In the genomic region with DNA sequence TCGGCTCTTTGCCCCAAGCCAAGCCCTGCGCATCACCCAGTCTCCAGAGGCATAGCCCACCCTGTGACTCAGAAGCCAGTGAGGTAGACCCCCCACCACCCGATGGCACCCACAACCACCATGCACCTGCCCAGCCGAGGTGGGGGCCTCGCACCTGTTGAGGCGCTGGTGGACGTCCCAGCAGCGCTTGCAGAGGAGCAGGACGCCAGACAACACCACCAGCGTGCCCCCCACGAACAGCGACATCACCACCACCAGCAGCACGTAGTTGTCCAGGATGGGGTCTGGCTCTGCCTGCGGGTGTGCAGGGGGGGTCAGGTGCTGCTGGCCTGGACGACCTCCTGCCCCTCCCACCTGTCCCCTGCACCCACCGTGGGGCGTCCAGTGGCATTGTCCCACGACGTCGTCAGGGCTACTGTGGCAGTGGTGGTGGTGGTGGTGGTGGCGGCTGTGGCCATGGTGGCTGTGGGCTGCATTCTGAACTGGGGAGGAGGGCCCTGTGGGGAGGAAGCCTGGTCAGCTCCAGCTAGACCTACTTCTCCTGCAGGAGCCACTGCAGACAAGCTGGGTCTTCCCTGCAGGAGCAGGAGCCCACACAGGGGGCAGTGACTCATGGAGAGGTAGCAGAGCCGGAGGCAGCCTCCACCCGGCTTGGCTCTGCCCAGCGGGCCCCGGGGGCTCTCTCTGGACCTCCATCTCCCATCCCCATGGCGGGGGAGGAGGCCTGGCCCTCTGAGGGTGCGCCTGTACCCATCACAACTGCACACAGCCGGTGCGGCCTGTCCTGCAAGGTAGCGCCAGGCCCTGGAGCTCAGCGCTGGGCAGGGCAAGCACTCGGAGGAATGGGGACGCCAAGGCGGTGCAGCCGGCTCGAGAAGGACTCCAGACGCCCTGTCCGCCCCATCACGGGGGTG, we compare ENCODE assay signal across 10 cellular contexts. TPM values are rescaled to one million over a fixed set of nuclear protein-coding genes. Genes with fewer than 3 reads are reported as not detected.
DNase-seq lines count a peak whose midpoint lies in the region; ATAC-seq and TF ChIP-seq lines count a peak whose summit lies in the region.
"Had no signal": no experiment of that assay in that cellular context is flagged by ENCODE, and none has a peak within 500 bp of the region (broad histone marks: within the 10 kb centered on the region; RNA-seq: fewer than 3 reads in every experiment).

No MANE protein-coding gene starts in this region.

- TF ChIP-seq EP300 in ovary (IDR thresholded peaks at IDR 0.05) = no peak

- intact Hi-C loops in ovary (cut with DNase I) = loop anchor here in 1 of 4 donors (10.0 kb wide), 1 partner anchor 311 kb away; the partner anchor contains the start of gene ARID3A

- peaks cover 4% of the 10 kb centered on the region; the same call in 1 of the 2 replicates for H3K27me3 ChIP-seq in SJCRH30
- H3K27me3 ChIP-seq in neuronal stem cell (ENCODE audit: control insufficient read depth in 3 of 3, insufficient read depth in 3 of 3, low read depth in 1 of 3, low read length in 3 of 3) = no peaks in the 10 kb centered on the region
- peaks cover 4% of the 10 kb centered on the region for H3K27me3 ChIP-seq in ovary

- peak overlapping the region; percentile 100 for H4K8ac ChIP-seq in neuronal stem cell (ENCODE audit: low read depth, low read length)

- peak overlapping the region; percentile 93 for H2BK5ac ChIP-seq in neuronal stem cell (ENCODE audit: low read length)

- peak overlapping the region; percentile 69 for H3K4me2 ChIP-seq in neuronal stem cell (ENCODE audit: insufficient read depth, low read length, poor library complexity, severe bottlenecking)

- H3K9me3 ChIP-seq in ES-I3 (ENCODE audit: control insufficient read depth, insufficient read depth, low read length) (no peaks in the 10 kb centered on the region), SJCRH30 (replicated peaks) (no peaks in the 10 kb centered on the region), neuronal stem cell (replicated peaks in 1 of 2; ENCODE audit: control insufficient read depth in 2 of 2, insufficient read depth in 1 of 2, low read depth in 1 of 2, low read length in 2 of 2) (no peaks in the 10 kb centered on the region), ovary (no peaks in the 10 kb centered on the region)

- H3K27ac ChIP-seq in SJCRH30 (no peak overlapping the region), neuronal stem cell (replicated peaks; ENCODE audit: low read length) (peak overlapping the region; percentile 68), ovary (no peak overlapping the region)
- H3K27ac ChIP-seq: epithelial cell of prostate had no signal

- H3K14ac ChIP-seq in neuronal stem cell (ENCODE audit: low read length) = peak overlapping the region; percentile 89

- H4K91ac ChIP-seq in neuronal stem cell (ENCODE audit: low read depth, low read length, poor library complexity) = peak overlapping the region; percentile 92

- peak overlapping the region; percentile 100 for H2AK5ac ChIP-seq in neuronal stem cell (ENCODE audit: low read depth, low read length)

- H3K79me1 ChIP-seq in neuronal stem cell (ENCODE audit: low read depth, low read length) = peaks cover 37% of the 10 kb centered on the region

- peak overlapping the region; percentile 94 for H2BK120ac ChIP-seq in neuronal stem cell (ENCODE audit: low read depth, low read length)

- H2BK12ac ChIP-seq in neuronal stem cell (ENCODE audit: low read length) = peak overlapping the region; percentile 97

- DNase-seq in SJCRH30 (no peak), epithelial cell of esophagus (ENCODE audit: low read depth) (peak; percentile 46), neuronal stem cell (ENCODE audit: low spot score) (no peak), ovary (no peak), NCI-H2029 (lab: John Stamatoyannopoulos, UW) (no peak), NCI-H187 treated with DMSO at 0.1 percent for 48 hours (lab: John Stamatoyannopoulos, UW) (no peak)
- DNase-seq: activated T-cell treated with anti-CD3 and anti-CD28 coated beads, Interleukin-2, amount 50 U/mL, for 4 hours had no signal

- WGBS in neuronal stem cell (ENCODE audit: extremely low coverage in 2 of 2, insufficient read length in 2 of 2, insufficient replicate concordance in 1 of 2), 2 donors = no CpG with 5 or more reads among the region's 39 CpGs
- 68 to 73% (median 71%) methylated on average over 29 to 39 of the region's 39 CpGs for WGBS in ovary, 3 donors

- H3K36me3 ChIP-seq in ES-I3 (ENCODE audit: insufficient read depth, low read length) (no peaks in the 10 kb centered on the region), SJCRH30 (no peaks in the 10 kb centered on the region), neuronal stem cell (replicated peaks in 1 of 2; ENCODE audit: control insufficient read depth in 2 of 2, insufficient read depth in 2 of 2, low read length in 2 of 2) (peaks cover 34 to 45% of the 10 kb centered on the region in 2 donors), ovary (no peaks in the 10 kb centered on the region)

- no peak overlapping the region for H2AFZ ChIP-seq in neuronal stem cell (ENCODE audit: low read length)

- H3K4me1 ChIP-seq in ES-I3 (ENCODE audit: insufficient read depth, low read length) (no peaks in the 10 kb centered on the region; the same call in 1 of the 2 replicates), SJCRH30 (peaks cover 12% of the 10 kb centered on the region; the same call in 1 of the 2 replicates), neuronal stem cell (ENCODE audit: control insufficient read depth in 2 of 2, insufficient read depth in 1 of 2, low read depth in 1 of 2, low read length in 2 of 2) (peaks cover 19 to 24% of the 10 kb centered on the region in 2 donors), ovary (ENCODE audit: insufficient read depth) (peaks cover 26% of the 10 kb centered on the region)

- peak overlapping the region; percentile 92 for H2BK15ac ChIP-seq in neuronal stem cell (ENCODE audit: low read length)

- ATAC-seq in GM21360 (IDR thresholded peaks at IDR 0.05; ENCODE audit: unreplicated experiment) = no peak
- ATAC-seq: activated T-cell treated with anti-CD3 and anti-CD28 coated beads, Interleukin-2, amount 50 U/mL, for 4 hours had no signal

- H3K18ac ChIP-seq in neuronal stem cell (ENCODE audit: low read length) = peak overlapping the region; percentile 97

- H3K4me3 ChIP-seq in SJCRH30 (peak overlapping the region; percentile 61), epithelial cell of esophagus (ENCODE audit: low read length) (peak overlapping the region; percentile 26), neuronal stem cell (ENCODE audit: low read length in 2 of 2) (peak overlapping the region; percentile 69 to 82), ovary (no peak overlapping the region)

- peak overlapping the region; percentile 100 for H3K4ac ChIP-seq in neuronal stem cell (ENCODE audit: low read length)

- no peak for TF ChIP-seq CTCF in epithelial cell of esophagus (IDR thresholded peaks at IDR 0.05; ENCODE audit: insufficient read depth, low read depth, low read length, missing control alignments)
- TF ChIP-seq CTCF in ovary (IDR thresholded peaks at IDR 0.05) = no peak

- TF ChIP-seq POLR2A in ovary (IDR thresholded peaks at IDR 0.05) = no peak

- peak overlapping the region; percentile 31; the same call in 1 of the 2 replicates for H3K9ac ChIP-seq in ES-I3 (ENCODE audit: low read depth, low read length)
- H3K9ac ChIP-seq in neuronal stem cell (ENCODE audit: low read depth, low read length, poor library complexity) = peak overlapping the region; percentile 90

- peak overlapping the region; percentile 93 for H3K23ac ChIP-seq in neuronal stem cell (ENCODE audit: low read depth, low read length, poor library complexity)

RNA-seq across cellular contexts. Expression of gene CBARP, which starts 1.9 kb away (rescaled TPM):
- 1.2 and 1.9 TPM in 2 replicates for total RNA-seq in SJCRH30 (2014; rRNA removed; shearing (Covaris generic))
- 14.0 TPM for polyA plus RNA-seq in neuronal stem cell (2013, experiment 1 of 2)
- polyA plus RNA-seq in neuronal stem cell (2013, experiment 2 of 2) = 12.8 TPM
- total RNA-seq in ovary = 10 to 100 TPM in 2 of 7 donors, 1 to 10 TPM in 2, under 1 TPM in 3; 0.61 to 21.1 (median 2.4) TPM
- under 1 TPM in 1 of 2 donors, not detected in 1; 0.45 TPM for polyA plus RNA-seq in ovary

RNA-seq across cellular contexts. Expression of gene ATP5F1D, which starts 5.7 kb away (rescaled TPM):
- 25.5 and 32.2 TPM in 2 replicates for total RNA-seq in SJCRH30 (2014; rRNA removed; shearing (Covaris generic))
- polyA plus RNA-seq in neuronal stem cell (2013, experiment 1 of 2) = 106 TPM
- polyA plus RNA-seq in neuronal stem cell (2013, experiment 2 of 2) = 101 TPM
- 100 to 1,000 TPM in 6 of 7 donors, 10 to 100 TPM in 1; 71.9 to 218 (median 148) TPM for total RNA-seq in ovary
- polyA plus RNA-seq in ovary = 100 to 1,000 TPM in 1 of 2 donors, 1 to 10 TPM in 1; 1.3 to 110 TPM

RNA-seq across cellular contexts. Expression of gene MIDN, which starts 12.5 kb away (rescaled TPM):
- 9.1 TPM in 2 replicates for total RNA-seq in SJCRH30 (2014; rRNA removed; shearing (Covaris generic))
- 98.3 TPM for polyA plus RNA-seq in neuronal stem cell (2013, experiment 1 of 2)
- polyA plus RNA-seq in neuronal stem cell (2013, experiment 2 of 2) = 99.9 TPM
- total RNA-seq in ovary = 100 to 1,000 TPM in 5 of 7 donors, 10 to 100 TPM in 2; 44.9 to 261 (median 107) TPM
- 10 to 100 TPM; 10.1 to 26.7 TPM for polyA plus RNA-seq in ovary

RNA-seq across cellular contexts. Expression of gene STK11, which starts 30.3 kb away (rescaled TPM):
- total RNA-seq in SJCRH30 (2014; rRNA removed; shearing (Covaris generic)) = 40.4 and 43.6 TPM in 2 replicates
- polyA plus RNA-seq in neuronal stem cell (2013, experiment 1 of 2) = 35.0 TPM
- polyA plus RNA-seq in neuronal stem cell (2013, experiment 2 of 2) = 34.0 TPM
- 10 to 100 TPM; 38.7 to 71.2 (median 54.2) TPM for total RNA-seq in ovary
- 10 to 100 TPM; 36.9 to 57.4 TPM for polyA plus RNA-seq in ovary

RNA-seq across cellular contexts. Expression of gene CIRBP, which starts 33.2 kb away (rescaled TPM):
- 159 and 181 TPM in 2 replicates for total RNA-seq in SJCRH30 (2014; rRNA removed; shearing (Covaris generic))
- polyA plus RNA-seq in neuronal stem cell (2013, experiment 1 of 2) = 218 TPM
- 217 TPM for polyA plus RNA-seq in neuronal stem cell (2013, experiment 2 of 2)
- total RNA-seq in ovary = 100 to 1,000 TPM; 602 to 917 (median 855) TPM
- 1,000 to 10,000 TPM in 1 of 2 donors, 100 to 1,000 TPM in 1; 610 to 1,254 TPM for polyA plus RNA-seq in ovary
